In the genomic region with DNA sequence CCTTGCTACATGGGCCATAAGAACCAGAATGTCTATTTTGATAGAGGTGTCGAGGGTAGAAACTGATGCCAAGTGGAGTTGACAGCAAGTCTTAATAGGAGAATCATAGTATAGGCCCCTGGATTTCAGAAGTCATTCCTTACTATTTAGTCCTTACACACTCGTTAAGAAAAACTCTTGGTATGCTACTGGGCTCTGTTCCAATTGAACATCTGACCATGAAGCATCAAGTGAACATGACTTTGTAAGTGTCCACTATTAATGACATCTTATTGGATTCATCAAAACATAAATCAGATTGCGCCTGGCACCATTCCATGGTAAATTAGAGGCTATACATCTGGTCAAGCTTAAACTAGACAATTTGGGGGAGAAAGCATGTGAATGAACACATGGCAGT, we compare ENCODE assay signal across 16 cellular contexts.
DNase-seq lines count a peak whose midpoint lies in the region; ATAC-seq and TF ChIP-seq lines count a peak whose summit lies in the region.
"Had no signal": no experiment of that assay in that cellular context is flagged by ENCODE, and none has a peak within 500 bp of the region (broad histone marks: within the 10 kb centered on the region; RNA-seq: fewer than 3 reads in every experiment).

No MANE protein-coding gene starts in this region.

- H3K27ac Mint-ChIP-seq in T-cell: no peak overlapping the region
- H3K27ac Mint-ChIP-seq: CD4-positive, alpha-beta T cell; GM23338 had no signal

- H3K4me1 Mint-ChIP-seq in T-cell: no peaks in the 10 kb centered on the region
- H3K4me1 Mint-ChIP-seq: GM23338 had no signal

- POLR2A ChIA-PET in T-cell (lab: Charles Lee): no interaction called here

- TF ChIP-seq CTCF in choroid plexus epithelial cell (conservative IDR thresholded peaks at IDR 0.05; ENCODE audit: low read depth, low read length) (no peak), retinal pigment epithelial cell (conservative IDR thresholded peaks at IDR 0.05; ENCODE audit: low read depth, low read length) (no peak)

- H3K36me3 Mint-ChIP-seq in T-cell: no peaks in the 10 kb centered on the region

- CTCF ChIA-PET in T-cell (lab: Charles Lee): no interaction called here

- H3K27me3 Mint-ChIP-seq in T-cell: no peaks in the 10 kb centered on the region
- H3K27me3 Mint-ChIP-seq: CD4-positive, alpha-beta T cell had no signal

- H3K4me3 ChIP-seq in choroid plexus epithelial cell (ENCODE audit: low read depth, low read length) (no peak overlapping the region), retinal pigment epithelial cell (ENCODE audit: low read length) (no peak overlapping the region)
- H3K4me3 ChIP-seq: A549, GM23338 had no signal

- peak; percentile 3 to 28 for DNase-seq in NCI-H524 (lab: John Stamatoyannopoulos, UW)
- no peak for DNase-seq in NCI-H524 treated with DMSO at 0.1 percent for 48 hours (lab: John Stamatoyannopoulos, UW)
- peak; percentile 41 for DNase-seq in NCI-H446 treated with DMSO at 0.1 percent for 48 hours (lab: John Stamatoyannopoulos, UW)
- DNase-seq in choroid plexus epithelial cell (ENCODE audit: low read depth): peak; percentile 0
- peak; percentile 75 for DNase-seq in retinal pigment epithelial cell (ENCODE audit: low read depth)
- DNase-seq in mesenteric fat pad (ENCODE audit: low spot score): no peak
- DNase-seq in T-cell: no peak
- DNase-seq: AML-193; CD4-positive, alpha-beta T cell; DMS153; DMS79; GDM1; HCEC 1CT had no signal

- ATAC-seq in T-cell (replicated peaks in 1 of 4) (no peak), GM19455 (IDR thresholded peaks at IDR 0.05; ENCODE audit: unreplicated experiment) (no peak)
- ATAC-seq: A549, GM23338 had no signal

- peaks cover 4 to 16% (median 12%) of the 10 kb centered on the region in 3 donors for H3K9me3 Mint-ChIP-seq in T-cell
- H3K9me3 Mint-ChIP-seq: GM23338 had no signal

- no peak overlapping the region for H3K4me3 Mint-ChIP-seq in T-cell
- H3K4me3 Mint-ChIP-seq: CD4-positive, alpha-beta T cell; GM23338 had no signal

Comparison
In these comparisons a context has a peak if more than half of its experiments do, and no peak if none do; other contexts are left out.
1. DNase-seq: peak in NCI-H524 (2 of 2), NCI-H446 treated with DMSO at 0.1 percent for 48 hours (single experiment), choroid plexus epithelial cell (single experiment) and retinal pigment epithelial cell (single experiment); none in NCI-H524 treated with DMSO at 0.1 percent for 48 hours (single experiment), mesenteric fat pad (single experiment) and T-cell (0 of 34).